17 cellular contexts compared by ENCODE assay signal in the genomic region with DNA sequence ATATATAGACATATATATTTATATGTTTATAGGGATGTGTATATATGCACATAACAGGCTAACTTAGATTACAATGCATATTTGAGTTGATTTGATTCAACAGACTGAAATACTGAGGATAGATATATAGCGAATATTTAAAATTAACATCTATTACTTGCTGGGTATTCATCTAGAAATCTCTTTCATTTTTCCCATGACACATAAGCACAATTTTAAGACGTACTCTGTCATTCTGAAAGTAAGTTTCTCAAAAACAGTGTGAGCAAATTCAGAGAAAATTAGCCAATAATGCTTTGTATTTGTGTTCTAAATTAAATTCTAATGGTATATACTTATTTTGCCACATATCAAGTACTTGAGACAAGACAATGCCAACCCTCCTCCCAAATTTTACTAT.
"Had no signal": no experiment of that assay in that cellular context is flagged by ENCODE, and none has a peak within 500 bp of the region (broad histone marks: within the 10 kb centered on the region; RNA-seq: fewer than 3 reads in every experiment).

No MANE protein-coding gene starts in this region.

- ATAC-seq: activated T-cell treated with anti-CD3 and anti-CD28 coated beads, Interleukin-2, amount 50 U/mL, for 4 hours; gastroesophageal sphincter; heart right ventricle; left colon; WTC11 had no signal

- DNase-seq: activated CD4-positive, alpha-beta memory T cell treated with anti-CD3 and anti-CD28 coated beads, Interleukin-2, amount 10 ng/mL, durations not matched to agents 7 days and 5 days; activated CD4-positive, alpha-beta T cell treated with anti-CD3 and anti-CD28 coated beads for 4 hours; activated effector memory CD4-positive, alpha-beta T cell treated with Interleukin-2 at 50 U/mL for 16 hours; activated T-cell treated with anti-CD3 and anti-CD28 coated beads, Interleukin-2, amount 50 U/mL, for 4 hours; amniotic stem cell; dorsolateral prefrontal cortex; endodermal cell; heart right ventricle; left colon; nephron progenitor cell; occipital lobe; stimulated activated CD4-positive, alpha-beta T cell treated with anti-CD3 and anti-CD28 coated beads, Interleukin-15, amount 100 ng/mL, for 24 hours; stimulated activated CD4-positive, alpha-beta T cell treated with anti-CD3 and anti-CD28 coated beads, Interleukin-4, amount 100 ng/mL, for 1 hour; stimulated activated naive CD4-positive, alpha-beta T cell; tibial artery had no signal
